In genomic region chr9:20658246-20658667, GRCh38 we compare ENCODE assay signal across 8 cellular contexts. TPM values are rescaled to one million over a fixed set of nuclear protein-coding genes. Genes with fewer than 3 reads are reported as not detected.
DNase-seq lines count a peak whose midpoint lies in the region; ATAC-seq and TF ChIP-seq lines count a peak whose summit lies in the region.
"Not testable (repeated sequence)": the region's sequence is repeated elsewhere in the genome, so short reads cannot be mapped to it uniquely, and the experiment has no call there.

No MANE protein-coding gene starts in this region.

- peaks cover 10% of the 10 kb centered on the region; the same call in 1 of the 2 replicates for H3K79me2 ChIP-seq in H9 (ENCODE audit: insufficient read depth, low read length)
- H3K79me2 ChIP-seq in SK-N-SH (ENCODE audit: insufficient read depth), result not testable (repeated sequence)

- H3K9me3 ChIP-seq in H9 (ENCODE audit: control insufficient read depth, low read depth, low read length); SK-N-SH; skeletal muscle tissue (ENCODE audit: control insufficient read depth in 3 of 3, low read length in 3 of 3); uterus: not testable (repeated sequence)

- H3K27ac ChIP-seq in H9 (ENCODE audit: insufficient read length, low read depth, low read length); skeletal muscle tissue (ENCODE audit: low read depth, low read length): not testable (repeated sequence)
- H3K27ac ChIP-seq in SK-N-SH (ENCODE audit: low read depth in 2 of 2, low read length in 1 of 2) (peak overlapping the region in 1 of 2 experiments; percentile 35; a peak in 1 of 4 replicates), uterus (peak overlapping the region; percentile 49 to 65)

- DNase-seq in H9, SK-N-SH: not testable (repeated sequence)
- DNase-seq in activated T-cell treated with anti-CD3 and anti-CD28 coated beads, Interleukin-2, amount 50 U/mL, for 72 hours, result peak; percentile 32 to 34
- DNase-seq in central memory CD4-positive, alpha-beta T cell, result peak; percentile 52
- peak; percentile 46 for DNase-seq in Right ventricle myocardium superior
- DNase-seq in mucosa of gallbladder (ENCODE audit: low spot score), result peak; percentile 26
- DNase-seq in uterus, result peak; percentile 24 to 28

- H3K9me3 Mint-ChIP-seq in H9, result peaks cover 2 to 13% of the 10 kb centered on the region in 2 experiments; a peak in 3 of 5 replicates
- H3K9me3 Mint-ChIP-seq in activated T-cell treated with anti-CD3 and anti-CD28 coated beads, Interleukin-2, amount 50 U/mL, for 72 hours, result not testable (repeated sequence)

- CTCF ChIA-PET in SK-N-SH (lab: Yijun Ruan, JAX), result interaction anchor here (1.0 kb wide), 1 partner anchor 283 kb away, joined by 3 read pairs; no protein-coding TSS in a partner anchor

- H3K36me3 ChIP-seq in SK-N-SH (replicated peaks in 1 of 2; ENCODE audit: control insufficient read depth in 1 of 2, insufficient read depth in 2 of 2, low read length in 1 of 2); skeletal muscle tissue (ENCODE audit: control insufficient read depth in 3 of 3, insufficient read depth in 3 of 3, low read length in 3 of 3); uterus: not testable (repeated sequence)

- not testable (repeated sequence) for H4K91ac ChIP-seq in H9 (ENCODE audit: insufficient read length, low read depth, low read length)

- not testable (repeated sequence) for H3F3A ChIP-seq in SK-N-SH (replicated peaks; ENCODE audit: insufficient read depth)

- not testable (repeated sequence) for H3K4me1 Mint-ChIP-seq in H9; activated T-cell treated with anti-CD3 and anti-CD28 coated beads, Interleukin-2, amount 50 U/mL, for 72 hours (ENCODE audit: low read depth)

- H3K23ac ChIP-seq in H9 (ENCODE audit: insufficient read length, low read depth, low read length), result not testable (repeated sequence)

- not testable (repeated sequence) for H2BK12ac ChIP-seq in H9 (ENCODE audit: insufficient read length, low read depth, low read length)

- H3K23me2 ChIP-seq in H9 (ENCODE audit: insufficient read length, low read depth, low read length, poor library complexity, severe bottlenecking), result peaks cover 10% of the 10 kb centered on the region

- H3K56ac ChIP-seq in H9 (ENCODE audit: insufficient read length, low read depth, low read length), result not testable (repeated sequence)

- H3K4me3 ChIP-seq in SK-N-SH (ENCODE audit: low read depth in 2 of 2, low read length in 1 of 2) (peak overlapping the region; percentile 35 to 66), skeletal muscle tissue (ENCODE audit: low read length in 3 of 3) (peak overlapping the region; percentile 50 to 66 (median 58)), uterus (peak overlapping the region; percentile 34 to 53)

- H3K4me2 ChIP-seq in H9 (ENCODE audit: insufficient read depth, insufficient read length, low read length), result peak overlapping the region; percentile 78
- H3K4me2 ChIP-seq in SK-N-SH, result peak overlapping the region; percentile 76; the same call in 1 of the 2 replicates

- not testable (repeated sequence) for H2BK5ac ChIP-seq in H9 (ENCODE audit: insufficient read length, low read length)

- not testable (repeated sequence) for TF ChIP-seq POLR2A in uterus (IDR thresholded peaks at IDR 0.05)

- not testable (repeated sequence) for H3K4me3 Mint-ChIP-seq in H9; activated T-cell treated with anti-CD3 and anti-CD28 coated beads, Interleukin-2, amount 50 U/mL, for 72 hours

- not testable (repeated sequence) for H3K4ac ChIP-seq in H9 (ENCODE audit: low read depth, low read length)

- not testable (repeated sequence) for H3K9me2 ChIP-seq in SK-N-SH

- peak overlapping the region in 1 of 3 experiments; percentile 95 for H3K27ac Mint-ChIP-seq in H9
- peak overlapping the region; percentile 59 for H3K27ac Mint-ChIP-seq in activated T-cell treated with anti-CD3 and anti-CD28 coated beads, Interleukin-2, amount 50 U/mL, for 72 hours

- not testable (repeated sequence) for TF ChIP-seq CTCF in H9 (conservative IDR thresholded peaks at IDR 0.05); SK-N-SH (IDR thresholded peaks at IDR 0.05); uterus (IDR thresholded peaks at IDR 0.05)

- not testable (repeated sequence) for H4K20me1 ChIP-seq in H9 (ENCODE audit: control insufficient read depth, insufficient read depth, insufficient read length); SK-N-SH (ENCODE audit: insufficient read depth)

- H3K14ac ChIP-seq in H9 (ENCODE audit: insufficient read depth, low read length), result peak overlapping the region; percentile 90

- not testable (repeated sequence) for H3K27me3 Mint-ChIP-seq in H9 (ENCODE audit: low read depth); activated T-cell treated with anti-CD3 and anti-CD28 coated beads, Interleukin-2, amount 50 U/mL, for 72 hours (ENCODE audit: low read depth)

- intact Hi-C loops in Right ventricle myocardium superior (cut with DNase I); uterus (cut with DNase I; ENCODE audit: low total_unique reads): not testable (repeated sequence)

- H3T11ph ChIP-seq in H9 (ENCODE audit: low read length), result not testable (repeated sequence)

- H3K9ac ChIP-seq in H9 (ENCODE audit: extremely low read depth, insufficient read length, low read length) (peak overlapping the region; percentile 64), SK-N-SH (peak overlapping the region; percentile 59; the same call in 1 of the 2 replicates)
- not testable (repeated sequence) for H3K9ac ChIP-seq in skeletal muscle tissue (ENCODE audit: low read depth in 1 of 3, low read length in 3 of 3)

- H2BK15ac ChIP-seq in H9 (ENCODE audit: low read depth, low read length), result not testable (repeated sequence)

- not testable (repeated sequence) for H2AK5ac ChIP-seq in H9 (ENCODE audit: insufficient read length, low read length)

- not testable (repeated sequence) for TF ChIP-seq EP300 in SK-N-SH (IDR thresholded peaks at IDR 0.05; ENCODE audit: borderline replicate concordance in 1 of 2, low read depth in 1 of 2, low read length in 1 of 2)

- not testable (repeated sequence) for H2BK20ac ChIP-seq in H9 (ENCODE audit: low read depth, low read length, poor library complexity, severe bottlenecking)

- not testable (repeated sequence) for H3K79me1 ChIP-seq in H9 (ENCODE audit: insufficient read depth, low read depth, low read length, poor library complexity, severe bottlenecking)

- not testable (repeated sequence) for TF ChIP-seq RAD21 in SK-N-SH (IDR thresholded peaks at IDR 0.05; ENCODE audit: low read length)

- POLR2A ChIA-PET in SK-N-SH (lab: Yijun Ruan, JAX), result not testable (repeated sequence)

- WGBS in H9 (ENCODE audit: extremely low coverage, insufficient read length, low lambda C conversion rate), result no CpG with 5 or more reads among the region's 27 CpGs
- WGBS in SK-N-SH (ENCODE audit: low lambda C conversion rate), result 47% methylated on average over 19 of the region's 27 CpGs

- H3K27me3 ChIP-seq in H9 (ENCODE audit: insufficient read depth, low read length); SK-N-SH (ENCODE audit: insufficient read depth); skeletal muscle tissue (ENCODE audit: control insufficient read depth in 3 of 3, insufficient read depth in 3 of 3, low read length in 3 of 3); uterus: not testable (repeated sequence)

- not testable (repeated sequence) for ATAC-seq in activated T-cell treated with anti-CD3 and anti-CD28 coated beads, Interleukin-2, amount 50 U/mL, for 72 hours (replicated peaks in 1 of 2); Right ventricle myocardium superior (ENCODE audit: poor library complexity)

- H2BK120ac ChIP-seq in H9 (ENCODE audit: low read depth, low read length, poor library complexity, severe bottlenecking), result not testable (repeated sequence)

- not testable (repeated sequence) for H3K18ac ChIP-seq in H9 (ENCODE audit: insufficient read length, low read depth, low read length)

- not testable (repeated sequence) for H4K5ac ChIP-seq in H9 (ENCODE audit: insufficient read length, low read depth, low read length)

- H4K8ac ChIP-seq in H9 (replicated peaks; ENCODE audit: insufficient read length, low read depth, low read length), result not testable (repeated sequence)

- not testable (repeated sequence) for H2AFZ ChIP-seq in H9 (ENCODE audit: low read length)
- peak overlapping the region; percentile 87; the same call in 1 of the 2 replicates for H2AFZ ChIP-seq in SK-N-SH (ENCODE audit: low read depth)

- H3K4me1 ChIP-seq in H9 (ENCODE audit: insufficient read depth, low read length), result peaks cover 15% of the 10 kb centered on the region; the same call in 1 of the 2 replicates
- not testable (repeated sequence) for H3K4me1 ChIP-seq in SK-N-SH (ENCODE audit: control insufficient read depth in 1 of 2, insufficient read depth in 2 of 2, low read depth in 1 of 2, low read length in 1 of 2); skeletal muscle tissue (ENCODE audit: control insufficient read depth in 3 of 3, insufficient read depth in 3 of 3, low read length in 3 of 3); uterus

- peaks cover 2 to 15% (median 3%) of the 10 kb centered on the region in 3 experiments; a peak in 4 of 7 replicates for H3K36me3 Mint-ChIP-seq in H9 (ENCODE audit: insufficient read depth in 1 of 3, low read depth in 3 of 3)
- not testable (repeated sequence) for H3K36me3 Mint-ChIP-seq in activated T-cell treated with anti-CD3 and anti-CD28 coated beads, Interleukin-2, amount 50 U/mL, for 72 hours (ENCODE audit: insufficient read depth in 2 of 2)

RNA-seq across cellular contexts. Expression of gene FOCAD, which starts 25.8 kb away (rescaled TPM):
- 43.3 and 45.6 TPM in 2 replicates for total RNA-seq in H9 (2021)
- polyA plus RNA-seq in SK-N-SH (2012; rRNA removed), result 15.8 and 18.5 TPM in 2 replicates
- 13.4 and 13.6 TPM in 2 replicates for polyA plus RNA-seq in SK-N-SH (2012; cell fraction: cytosol; rRNA removed)
- 23.2 and 35.4 TPM in 2 replicates for polyA plus RNA-seq in SK-N-SH (2012; cell fraction: nucleus; rRNA removed)
- 10 to 100 TPM; 29.4 to 29.6 TPM for total RNA-seq in activated T-cell treated with anti-CD3 and anti-CD28 coated beads, Interleukin-2, amount 50 U/mL, for 72 hours
- total RNA-seq in Right ventricle myocardium superior, result 28.7 TPM
- 27.2 TPM for total RNA-seq in mucosa of gallbladder
- 108 TPM for total RNA-seq in skeletal muscle tissue
- total RNA-seq in uterus, result 10 to 100 TPM; 24.1 to 86.5 (median 34.3) TPM

RNA-seq across cellular contexts. Expression of gene MLLT3, which starts 36.0 kb away (rescaled TPM):
- total RNA-seq in H9 (2021), result 3.7 and 3.9 TPM in 2 replicates
- polyA plus RNA-seq in SK-N-SH (2012; rRNA removed), result 3.9 and 6.2 TPM in 2 replicates
- 6.6 and 7.2 TPM in 2 replicates for polyA plus RNA-seq in SK-N-SH (2012; cell fraction: cytosol; rRNA removed)
- polyA plus RNA-seq in SK-N-SH (2012; cell fraction: nucleus; rRNA removed), result 1.5 and 2.8 TPM in 2 replicates
- total RNA-seq in activated T-cell treated with anti-CD3 and anti-CD28 coated beads, Interleukin-2, amount 50 U/mL, for 72 hours, result 10 to 100 TPM; 40.0 to 47.5 TPM
- 11.4 TPM for total RNA-seq in Right ventricle myocardium superior
- 29.1 TPM for total RNA-seq in mucosa of gallbladder
- total RNA-seq in skeletal muscle tissue, result 65.8 TPM
- 10 to 100 TPM in 3 of 4 donors, 1 to 10 TPM in 1; 2.1 to 30.4 (median 14.0) TPM for total RNA-seq in uterus
